In genomic region chrX:44747317-44747716, GRCh38 we compare ENCODE assay signal across 2 cellular contexts.
A peak's percentile ranks its signal among the peaks of the same experiment; 100 is the strongest.
TF ChIP-seq lines count a peak whose summit lies in the region.

No MANE protein-coding gene starts in this region.

TF ChIP-seq in liver, 16 proteins besides CTCF, POLR2A, EP300 and RAD21:
- TF ChIP-seq NR2F2 (IDR thresholded peaks at IDR 0.05), result peak; percentile 17
- no peak for TF ChIP-seq GABPA (IDR thresholded peaks at IDR 0.05 in 1 of 2, conservative IDR thresholded peaks at IDR 0.05 in 1 of 2)
- no peak for TF ChIP-seq EGR1 (IDR thresholded peaks at IDR 0.05; ENCODE audit: low read depth in 2 of 2)

TF ChIP-seq in HepG2, 621 proteins besides CTCF, POLR2A, EP300 and RAD21:
- TF ChIP-seq, protein P1, sequence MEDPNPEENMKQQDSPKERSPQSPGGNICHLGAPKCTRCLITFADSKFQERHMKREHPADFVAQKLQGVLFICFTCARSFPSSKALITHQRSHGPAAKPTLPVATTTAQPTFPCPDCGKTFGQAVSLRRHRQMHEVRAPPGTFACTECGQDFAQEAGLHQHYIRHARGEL (CRISPR knock-in tag; IDR thresholded peaks at IDR 0.05), result no peak
- TF ChIP-seq SP4 (CRISPR knock-in tag; IDR thresholded peaks at IDR 0.05), result no peak
- no peak for TF ChIP-seq ZSCAN22 (CRISPR knock-in tag; IDR thresholded peaks at IDR 0.05)
- TF ChIP-seq NONO (IDR thresholded peaks at IDR 0.05), result no peak
- no peak for TF ChIP-seq NONO (CRISPR knock-in tag; conservative IDR thresholded peaks at IDR 0.05)
- TF ChIP-seq ZNF550 (CRISPR knock-in tag; IDR thresholded peaks at IDR 0.05; ENCODE audit: borderline replicate concordance), result no peak
- TF ChIP-seq NKX3-1 (CRISPR knock-in tag; IDR thresholded peaks at IDR 0.05), result no peak
- no peak for TF ChIP-seq PPARG (CRISPR knock-in tag; conservative IDR thresholded peaks at IDR 0.05)
- no peak for TF ChIP-seq RFX1 (IDR thresholded peaks at IDR 0.05)
- no peak for TF ChIP-seq ZNF263 (CRISPR knock-in tag; IDR thresholded peaks at IDR 0.05)
- TF ChIP-seq ZNF607 (CRISPR knock-in tag; IDR thresholded peaks at IDR 0.05; ENCODE audit: borderline replicate concordance), result no peak
- TF ChIP-seq, protein P2, sequence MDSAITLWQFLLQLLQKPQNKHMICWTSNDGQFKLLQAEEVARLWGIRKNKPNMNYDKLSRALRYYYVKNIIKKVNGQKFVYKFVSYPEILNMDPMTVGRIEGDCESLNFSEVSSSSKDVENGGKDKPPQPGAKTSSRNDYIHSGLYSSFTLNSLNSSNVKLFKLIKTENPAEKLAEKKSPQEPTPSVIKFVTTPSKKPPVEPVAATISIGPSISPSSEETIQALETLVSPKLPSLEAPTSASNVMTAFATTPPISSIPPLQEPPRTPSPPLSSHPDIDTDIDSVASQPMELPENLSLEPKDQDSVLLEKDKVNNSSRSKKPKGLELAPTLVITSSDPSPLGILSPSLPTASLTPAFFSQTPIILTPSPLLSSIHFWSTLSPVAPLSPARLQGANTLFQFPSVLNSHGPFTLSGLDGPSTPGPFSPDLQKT (CRISPR knock-in tag; IDR thresholded peaks at IDR 0.05; ENCODE audit: borderline replicate concordance), result no peak
- no peak for TF ChIP-seq SALL2 (CRISPR knock-in tag; IDR thresholded peaks at IDR 0.05)
- TF ChIP-seq, protein P3, sequence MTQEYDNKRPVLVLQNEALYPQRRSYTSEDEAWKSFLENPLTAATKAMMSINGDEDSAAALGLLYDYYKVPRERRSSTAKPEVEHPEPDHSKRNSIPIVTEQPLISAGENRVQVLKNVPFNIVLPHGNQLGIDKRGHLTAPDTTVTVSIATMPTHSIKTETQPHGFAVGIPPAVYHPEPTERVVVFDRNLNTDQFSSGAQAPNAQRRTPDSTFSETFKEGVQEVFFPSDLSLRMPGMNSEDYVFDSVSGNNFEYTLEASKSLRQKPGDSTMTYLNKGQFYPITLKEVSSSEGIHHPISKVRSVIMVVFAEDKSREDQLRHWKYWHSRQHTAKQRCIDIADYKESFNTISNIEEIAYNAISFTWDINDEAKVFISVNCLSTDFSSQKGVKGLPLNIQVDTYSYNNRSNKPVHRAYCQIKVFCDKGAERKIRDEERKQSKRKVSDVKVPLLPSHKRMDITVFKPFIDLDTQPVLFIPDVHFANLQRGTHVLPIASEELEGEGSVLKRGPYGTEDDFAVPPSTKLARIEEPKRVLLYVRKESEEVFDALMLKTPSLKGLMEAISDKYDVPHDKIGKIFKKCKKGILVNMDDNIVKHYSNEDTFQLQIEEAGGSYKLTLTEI (CRISPR knock-in tag; conservative IDR thresholded peaks at IDR 0.05), result no peak
- no peak for TF ChIP-seq IKZF4 (CRISPR knock-in tag; IDR thresholded peaks at IDR 0.05; ENCODE audit: borderline replicate concordance, low read depth, not compliant biosample characterization)
